In the genomic region with DNA sequence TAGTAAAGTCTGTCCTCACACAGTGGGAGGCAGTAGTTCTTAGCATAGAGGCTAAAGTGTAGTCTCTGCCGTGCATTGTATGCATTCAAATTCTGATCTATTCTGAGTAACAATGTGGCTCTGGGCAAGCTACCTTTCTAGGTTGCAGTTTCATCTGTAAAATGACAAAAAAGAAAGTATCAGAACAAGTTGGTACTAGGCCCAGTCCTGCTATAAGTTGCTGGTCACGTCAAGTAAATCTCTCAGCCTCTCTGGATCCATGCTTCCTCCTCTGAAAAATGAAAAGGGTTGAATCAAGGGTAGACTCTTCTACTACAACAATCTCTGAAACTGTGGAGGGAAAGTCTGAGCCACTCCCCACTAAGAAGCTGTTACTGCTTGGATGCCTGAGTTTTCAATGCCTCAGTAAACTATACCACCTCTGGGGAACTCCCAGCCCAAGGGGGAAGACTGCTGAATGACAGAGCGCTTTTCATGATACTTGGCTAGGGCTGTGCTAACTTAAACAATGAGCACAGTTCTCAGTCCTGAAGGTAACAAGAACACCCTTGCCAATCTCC, we compare ENCODE assay signal across 8 cellular contexts. TPM values are rescaled to one million over a fixed set of nuclear protein-coding genes. Genes with fewer than 3 reads are reported as not detected.
DNase-seq lines count a peak whose midpoint lies in the region; ATAC-seq and TF ChIP-seq lines count a peak whose summit lies in the region.

No MANE protein-coding gene starts in this region.

- H3K9me3 ChIP-seq in Karpas-422 (ENCODE audit: low read length) (no peaks in the 10 kb centered on the region), gastrocnemius medialis (no peaks in the 10 kb centered on the region)
- no peaks in the 10 kb centered on the region for H3K9me3 ChIP-seq in naive thymus-derived CD4-positive, alpha-beta T cell (ENCODE audit: control insufficient read depth in 2 of 3, low read length in 3 of 3)

- peak overlapping the region; percentile 16; the same call in 1 of the 2 replicates for H3K9ac ChIP-seq in Karpas-422 (ENCODE audit: low read length)

- no peak overlapping the region for H3K4me3 ChIP-seq in Karpas-422 (ENCODE audit: low read length)
- H3K4me3 ChIP-seq in naive thymus-derived CD4-positive, alpha-beta T cell (ENCODE audit: low read length): no peak overlapping the region
- H3K4me3 ChIP-seq in brain microvascular endothelial cell (ENCODE audit: low read depth, low read length): no peak overlapping the region
- no peak overlapping the region for H3K4me3 ChIP-seq in gastrocnemius medialis

- DNase-seq in Karpas-422 (no peak), brain microvascular endothelial cell (no peak), gastrocnemius medialis (no peak), cerebellum (ENCODE audit: low spot score) (no peak), iPS-NIHi11 (ENCODE audit: low spot score) (no peak)
- no peak for DNase-seq in naive thymus-derived CD4-positive, alpha-beta T cell

- H3K27me3 ChIP-seq in Karpas-422 (ENCODE audit: low read length) (no peaks in the 10 kb centered on the region), brain microvascular endothelial cell (replicated peaks) (no peaks in the 10 kb centered on the region), gastrocnemius medialis (no peaks in the 10 kb centered on the region)
- H3K27me3 ChIP-seq in naive thymus-derived CD4-positive, alpha-beta T cell (ENCODE audit: control insufficient read depth in 2 of 2, insufficient read depth in 2 of 2, low read length in 2 of 2): no peaks in the 10 kb centered on the region

- peak overlapping the region; percentile 14; the same call in 1 of the 2 replicates for H2AFZ ChIP-seq in Karpas-422 (ENCODE audit: low read length)

- H3K27ac Mint-ChIP-seq in naive thymus-derived CD4-positive, alpha-beta T cell: no peak overlapping the region

- no peaks in the 10 kb centered on the region for H3K27me3 Mint-ChIP-seq in naive thymus-derived CD4-positive, alpha-beta T cell

- H3K4me1 ChIP-seq in Karpas-422 (ENCODE audit: low read length) (peaks cover 31% of the 10 kb centered on the region), gastrocnemius medialis (no peaks in the 10 kb centered on the region)
- no peaks in the 10 kb centered on the region for H3K4me1 ChIP-seq in naive thymus-derived CD4-positive, alpha-beta T cell (ENCODE audit: control insufficient read depth in 2 of 2, insufficient read depth in 2 of 2, low read length in 2 of 2)

- CTCF ChIA-PET in naive thymus-derived CD4-positive, alpha-beta T cell (lab: Charles Lee): interaction anchor here (0.6 to 0.8 kb wide), 3 partner anchors 15 to 695 kb away, joined by 3 read pairs; no protein-coding TSS in a partner anchor

- no peak for TF ChIP-seq POLR2A in gastrocnemius medialis (IDR thresholded peaks at IDR 0.05)

- in situ Hi-C loops in brain microvascular endothelial cell (cut with HindIII; ENCODE audit: low pct_ligation_motif_present, low sequenced_read_pairs) (no loop called here), gastrocnemius medialis (cut with MboI; ENCODE audit: low sequenced_read_pairs in 4 of 4) (no loop called here)

- H3K27ac ChIP-seq in Karpas-422 (ENCODE audit: low read length) (no peak overlapping the region), brain microvascular endothelial cell (no peak overlapping the region), gastrocnemius medialis (no peak overlapping the region)
- no peak overlapping the region for H3K27ac ChIP-seq in naive thymus-derived CD4-positive, alpha-beta T cell (ENCODE audit: low read depth, low read length)

- POLR2A ChIA-PET in naive thymus-derived CD4-positive, alpha-beta T cell (lab: Charles Lee): no interaction called here

- peaks cover 0 to 16% (median 0%) of the 10 kb centered on the region in 7 donors for H3K4me1 Mint-ChIP-seq in naive thymus-derived CD4-positive, alpha-beta T cell

- H3K4me3 Mint-ChIP-seq in naive thymus-derived CD4-positive, alpha-beta T cell: no peak overlapping the region

- no peaks in the 10 kb centered on the region for H3K36me3 ChIP-seq in Karpas-422 (ENCODE audit: insufficient read depth, low read length)
- H3K36me3 ChIP-seq in naive thymus-derived CD4-positive, alpha-beta T cell (ENCODE audit: control insufficient read depth in 2 of 3, insufficient read depth in 3 of 3, low read length in 3 of 3): no peaks in the 10 kb centered on the region
- no peaks in the 10 kb centered on the region for H3K36me3 ChIP-seq in brain microvascular endothelial cell (replicated peaks)
- H3K36me3 ChIP-seq in gastrocnemius medialis: no peaks in the 10 kb centered on the region

- no peaks in the 10 kb centered on the region for H3K79me2 ChIP-seq in Karpas-422 (ENCODE audit: low read length)

- peak overlapping the region; percentile 43 for H3K4me2 ChIP-seq in Karpas-422 (ENCODE audit: low read depth, low read length, poor library complexity, severe bottlenecking)

- intact Hi-C loops in naive thymus-derived CD4-positive, alpha-beta T cell (cut with micrococcal nuclease): no loop called here
- intact Hi-C loops in gastrocnemius medialis (cut with DNase I; ENCODE audit: low total_unique reads): no loop called here

- H4K20me1 ChIP-seq in Karpas-422 (ENCODE audit: insufficient read depth, low read depth, low read length): no peaks in the 10 kb centered on the region

- TF ChIP-seq CTCF in brain microvascular endothelial cell (IDR thresholded peaks at IDR 0.05; ENCODE audit: low read depth, low read length, missing control alignments): no peak
- TF ChIP-seq CTCF in gastrocnemius medialis (IDR thresholded peaks at IDR 0.05 in 4 of 5, conservative IDR thresholded peaks at IDR 0.05 in 1 of 5): no peak

- ATAC-seq in GM19025 (IDR thresholded peaks at IDR 0.05; ENCODE audit: low read depth, unreplicated experiment): peak; percentile 79
- ATAC-seq in HG02571 (IDR thresholded peaks at IDR 0.05; ENCODE audit: unreplicated experiment): peak; percentile 86
- ATAC-seq in naive thymus-derived CD4-positive, alpha-beta T cell: peak; percentile 54
- no peak for ATAC-seq in gastrocnemius medialis

- no peaks in the 10 kb centered on the region for H3K9me2 ChIP-seq in Karpas-422 (replicated peaks; ENCODE audit: insufficient read depth, low read length)

- H3K9me3 Mint-ChIP-seq in naive thymus-derived CD4-positive, alpha-beta T cell: no peaks in the 10 kb centered on the region

- peaks cover 0 to 11% (median 4%) of the 10 kb centered on the region in 5 donors for H3K36me3 Mint-ChIP-seq in naive thymus-derived CD4-positive, alpha-beta T cell

RNA-seq across cellular contexts. Expression of a gene that starts 34.5 kb away (rescaled TPM):
- total RNA-seq in Karpas-422 (2014; rRNA removed; shearing (Covaris generic); ENCODE audit: low replicate concordance): 0.54 TPM in 1 of 2 replicates, not detected in the other
- 10 to 100 TPM in 1 of 5 experiments, 1 to 10 TPM in 1, under 1 TPM in 2, not detected in 1; 0.43 to 14.5 (median 1.4) TPM for total RNA-seq in naive thymus-derived CD4-positive, alpha-beta T cell
- polyA plus RNA-seq in naive thymus-derived CD4-positive, alpha-beta T cell: under 1 TPM in 1 of 2 donors, not detected in 1; 0.30 TPM
- total RNA-seq in gastrocnemius medialis: 100 to 1,000 TPM in 3 of 4 donors, 10 to 100 TPM in 1; 87.7 to 209 (median 163) TPM
- 148 TPM for total RNA-seq in cerebellum

RNA-seq across cellular contexts. Expression of a gene that starts 37.3 kb away (rescaled TPM):
- total RNA-seq in Karpas-422 (2014; rRNA removed; shearing (Covaris generic); ENCODE audit: low replicate concordance): 104 and 114 TPM in 2 replicates
- total RNA-seq in naive thymus-derived CD4-positive, alpha-beta T cell: 10 to 100 TPM; 14.8 to 58.2 (median 29.6) TPM
- 10 to 100 TPM; 44.7 to 71.1 TPM for polyA plus RNA-seq in naive thymus-derived CD4-positive, alpha-beta T cell
- total RNA-seq in gastrocnemius medialis (10 to 100 TPM; 31.4 to 71.6 (median 55.3) TPM), cerebellum (24.4 TPM)

RNA-seq across cellular contexts. Expression of a gene that starts 50.6 kb away (rescaled TPM):
- total RNA-seq in Karpas-422 (2014; rRNA removed; shearing (Covaris generic); ENCODE audit: low replicate concordance): 130 and 186 TPM in 2 replicates
- total RNA-seq in naive thymus-derived CD4-positive, alpha-beta T cell: 100 to 1,000 TPM in 3 of 5 experiments, 10 to 100 TPM in 2; 86.1 to 244 (median 167) TPM
- polyA plus RNA-seq in naive thymus-derived CD4-positive, alpha-beta T cell: 100 to 1,000 TPM; 146 to 158 TPM
- total RNA-seq in gastrocnemius medialis (100 to 1,000 TPM in 3 of 4 donors, 10 to 100 TPM in 1; 80.5 to 114 (median 108) TPM), cerebellum (84.3 TPM)

Comparison
In these comparisons a context has a peak if more than half of its experiments do, and no peak if none do; other contexts are left out.
1. ATAC-seq: peak in GM19025 (single experiment), HG02571 (single experiment) and naive thymus-derived CD4-positive, alpha-beta T cell (single experiment); none in gastrocnemius medialis (0 of 2).